31 cellular contexts compared by ENCODE assay signal in the genomic region with DNA sequence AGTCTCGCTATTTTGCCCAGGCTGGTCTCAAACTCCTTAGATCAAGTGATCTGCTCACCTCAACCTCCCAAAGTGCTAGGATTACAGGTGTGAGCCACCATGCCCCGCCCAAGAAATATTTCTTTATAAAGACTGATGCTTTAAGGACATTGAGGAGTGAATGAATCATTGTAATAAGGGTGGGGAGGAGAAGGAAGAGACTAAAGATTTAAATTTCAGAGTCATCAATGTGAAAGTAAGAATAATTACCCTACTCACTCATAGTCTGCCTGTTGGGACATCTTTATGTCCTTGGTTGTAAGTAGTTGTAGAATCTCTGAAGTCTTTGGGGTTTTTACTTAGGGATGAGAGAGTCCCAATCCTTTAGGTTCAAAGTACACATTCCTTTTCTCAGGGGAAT. TPM values are rescaled to one million over a fixed set of nuclear protein-coding genes. Genes with fewer than 3 reads are reported as not detected.
DNase-seq lines count a peak whose midpoint lies in the region; ATAC-seq and TF ChIP-seq lines count a peak whose summit lies in the region.
"Had no signal": no experiment of that assay in that cellular context is flagged by ENCODE, and none has a peak within 500 bp of the region (broad histone marks: within the 10 kb centered on the region; RNA-seq: fewer than 3 reads in every experiment).

No MANE protein-coding gene starts in this region.

- DNase-seq in activated CD4-positive, alpha-beta T cell treated with anti-CD3 and anti-CD28 coated beads for 36 hours = no peak
- DNase-seq in activated CD4-positive, alpha-beta T cell treated with anti-CD3 and anti-CD28 coated beads, Interleukin-2, amount 10 ng/mL, durations not matched to agents 24 days and 14 days = no peak
- DNase-seq in HPDE6-E6E7 (ENCODE audit: extremely low spot score) = peak; percentile 20
- DNase-seq in neural crest cell (ENCODE audit: low read depth, low spot score) = no peak
- DNase-seq in amygdala (lab: John Stamatoyannopoulos, UW) = no peak
- DNase-seq: activated B cell treated with CpG ODN at 0.5 μM for 24 hours; activated CD4-positive, alpha-beta T cell treated with anti-CD3 and anti-CD28 coated beads, Interleukin-2, amount 50 U/mL, for 48 hours; activated CD8-positive, alpha-beta memory T cell treated with anti-CD3 and anti-CD28 coated beads, Interleukin-2, amount 50 U/mL, for 48 hours; activated naive CD4-positive, alpha-beta T cell treated with anti-CD3 and anti-CD28 coated beads, Interleukin-2, amount 10 ng/mL, durations not matched to agents 7 days and 5 days; aorta; CD4-positive, CD25-positive, alpha-beta regulatory T cell; DND-41; glutamatergic neuron; left lung; mesendoderm; NCI-H1048; NCI-H446; NCI-H774; RPMI8226; stimulated activated CD4-positive, alpha-beta T cell treated with anti-CD3 and anti-CD28 coated beads, Interleukin-1b, Interleukin-23, amount 100 ng/mL, for 48 hours; T-cell had no signal

- peaks cover 18% of the 10 kb centered on the region for H3K36me3 Mint-ChIP-seq in activated CD4-positive, alpha-beta T cell treated with anti-CD3 and anti-CD28 coated beads for 36 hours (ENCODE audit: low read depth)
- H3K36me3 Mint-ChIP-seq in activated CD4-positive, alpha-beta T cell treated with anti-CD3 and anti-CD28 coated beads, Interleukin-2, amount 10 ng/mL, durations not matched to agents 24 days and 14 days (ENCODE audit: low read depth) = peaks cover 23% of the 10 kb centered on the region
- H3K36me3 Mint-ChIP-seq in activated T-helper 17 cell treated with anti-CD3 and anti-CD28 coated beads, Interleukin-2, amount 50 U/mL, for 72 hours (ENCODE audit: low read depth) = peaks cover 7% of the 10 kb centered on the region
- H3K36me3 Mint-ChIP-seq in neural crest cell (ENCODE audit: low read depth) = peaks cover 18% of the 10 kb centered on the region

- H3K27ac Mint-ChIP-seq in activated CD4-positive, alpha-beta T cell treated with anti-CD3 and anti-CD28 coated beads for 36 hours = no peak overlapping the region
- no peak overlapping the region for H3K27ac Mint-ChIP-seq in activated CD4-positive, alpha-beta T cell treated with anti-CD3 and anti-CD28 coated beads, Interleukin-2, amount 10 ng/mL, durations not matched to agents 24 days and 14 days
- no peak overlapping the region for H3K27ac Mint-ChIP-seq in activated T-helper 17 cell treated with anti-CD3 and anti-CD28 coated beads, Interleukin-2, amount 50 U/mL, for 72 hours
- H3K27ac Mint-ChIP-seq in neural crest cell (ENCODE audit: unreplicated experiment) = no peak overlapping the region
- H3K27ac Mint-ChIP-seq: activated B cell treated with CpG ODN at 0.5 μM for 24 hours; activated naive CD4-positive, alpha-beta T cell treated with anti-CD3 and anti-CD28 coated beads, Interleukin-2, amount 10 ng/mL, durations not matched to agents 7 days and 5 days; activated T-helper 1 cell treated with anti-CD3 and anti-CD28 coated beads, Interleukin-12 subunit alpha, Interleukin-12 subunit beta, Interleukin-2, Interleukin-4 antibody, amounts not matched to agents 30 ng/mL and 10 ng/mL and 1 ng/mL, durations not matched to agents 14 hours and 24 hours and 36 hours; CD4-positive, CD25-positive, alpha-beta regulatory T cell; stimulated activated naive CD8-positive, alpha-beta T cell treated with anti-CD3 and anti-CD28 coated beads, Interleukin-15, Interleukin-2, amounts not matched to agents 100 ng/mL and 50 ng/mL, for 24 hours; T-cell had no signal

- H3K9me3 Mint-ChIP-seq in activated CD4-positive, alpha-beta T cell treated with anti-CD3 and anti-CD28 coated beads for 36 hours (ENCODE audit: low read depth) = peaks cover 7% of the 10 kb centered on the region
- H3K9me3 Mint-ChIP-seq in activated CD4-positive, alpha-beta T cell treated with anti-CD3 and anti-CD28 coated beads, Interleukin-2, amount 10 ng/mL, durations not matched to agents 24 days and 14 days = peaks cover 9% of the 10 kb centered on the region
- H3K9me3 Mint-ChIP-seq in activated T-helper 17 cell treated with anti-CD3 and anti-CD28 coated beads, Interleukin-2, amount 50 U/mL, for 72 hours = peaks cover 5% of the 10 kb centered on the region
- H3K9me3 Mint-ChIP-seq in neural crest cell = peaks cover 6% of the 10 kb centered on the region
- H3K9me3 Mint-ChIP-seq: stimulated activated naive CD8-positive, alpha-beta T cell treated with anti-CD3 and anti-CD28 coated beads, Interleukin-15, Interleukin-2, amounts not matched to agents 100 ng/mL and 50 ng/mL, for 24 hours had no signal

- peaks cover 76% of the 10 kb centered on the region for H3K4me1 Mint-ChIP-seq in activated CD4-positive, alpha-beta T cell treated with anti-CD3 and anti-CD28 coated beads for 36 hours
- H3K4me1 Mint-ChIP-seq in activated CD4-positive, alpha-beta T cell treated with anti-CD3 and anti-CD28 coated beads, Interleukin-2, amount 10 ng/mL, durations not matched to agents 24 days and 14 days = peaks cover 32% of the 10 kb centered on the region
- H3K4me1 Mint-ChIP-seq in activated T-helper 17 cell treated with anti-CD3 and anti-CD28 coated beads, Interleukin-2, amount 50 U/mL, for 72 hours = peaks cover 35% of the 10 kb centered on the region
- H3K4me1 Mint-ChIP-seq in neural crest cell = peaks cover 51% of the 10 kb centered on the region

- intact Hi-C loops in activated CD4-positive, alpha-beta T cell treated with anti-CD3 and anti-CD28 coated beads for 36 hours (cut with DNase I, micrococcal nuclease) = no loop called here
- intact Hi-C loops in activated CD4-positive, alpha-beta T cell treated with anti-CD3 and anti-CD28 coated beads, Interleukin-2, amount 10 ng/mL, durations not matched to agents 24 days and 14 days (cut with micrococcal nuclease) = no loop called here

- POLR2A ChIA-PET in activated CD4-positive, alpha-beta T cell treated with anti-CD3 and anti-CD28 coated beads for 36 hours (lab: Charles Lee) = no interaction called here

- TF ChIP-seq CTCF in neural crest cell (conservative IDR thresholded peaks at IDR 0.05) = no peak

- no peaks in the 10 kb centered on the region for H3K27me3 Mint-ChIP-seq in activated CD4-positive, alpha-beta T cell treated with anti-CD3 and anti-CD28 coated beads for 36 hours
- no peaks in the 10 kb centered on the region for H3K27me3 Mint-ChIP-seq in activated CD4-positive, alpha-beta T cell treated with anti-CD3 and anti-CD28 coated beads, Interleukin-2, amount 10 ng/mL, durations not matched to agents 24 days and 14 days
- no peaks in the 10 kb centered on the region for H3K27me3 Mint-ChIP-seq in activated T-helper 17 cell treated with anti-CD3 and anti-CD28 coated beads, Interleukin-2, amount 50 U/mL, for 72 hours
- no peaks in the 10 kb centered on the region for H3K27me3 Mint-ChIP-seq in neural crest cell (ENCODE audit: low read depth)
- H3K27me3 Mint-ChIP-seq: activated B cell treated with CpG ODN at 0.5 μM for 24 hours; activated naive CD4-positive, alpha-beta T cell treated with anti-CD3 and anti-CD28 coated beads, Interleukin-2, amount 10 ng/mL, durations not matched to agents 7 days and 5 days; CD4-positive, CD25-positive, alpha-beta regulatory T cell; stimulated activated naive CD8-positive, alpha-beta T cell treated with anti-CD3 and anti-CD28 coated beads, Interleukin-15, Interleukin-2, amounts not matched to agents 100 ng/mL and 50 ng/mL, for 24 hours; T-cell had no signal

- CTCF ChIA-PET in activated CD4-positive, alpha-beta T cell treated with anti-CD3 and anti-CD28 coated beads for 36 hours (lab: Charles Lee) = interaction anchor here (1.0 kb wide), 1 partner anchor 158 kb away, joined by 3 read pairs; no protein-coding TSS in a partner anchor

- H3K4me3 Mint-ChIP-seq in activated CD4-positive, alpha-beta T cell treated with anti-CD3 and anti-CD28 coated beads for 36 hours = no peak overlapping the region
- no peak overlapping the region for H3K4me3 Mint-ChIP-seq in activated CD4-positive, alpha-beta T cell treated with anti-CD3 and anti-CD28 coated beads, Interleukin-2, amount 10 ng/mL, durations not matched to agents 24 days and 14 days
- H3K4me3 Mint-ChIP-seq in activated T-helper 17 cell treated with anti-CD3 and anti-CD28 coated beads, Interleukin-2, amount 50 U/mL, for 72 hours = no peak overlapping the region
- H3K4me3 Mint-ChIP-seq in neural crest cell = peak overlapping the region; percentile 28
- H3K4me3 Mint-ChIP-seq: activated B cell treated with CpG ODN at 0.5 μM for 24 hours; activated naive CD4-positive, alpha-beta T cell treated with anti-CD3 and anti-CD28 coated beads, Interleukin-2, amount 10 ng/mL, durations not matched to agents 7 days and 5 days; activated T-helper 1 cell treated with anti-CD3 and anti-CD28 coated beads, Interleukin-12 subunit alpha, Interleukin-12 subunit beta, Interleukin-2, Interleukin-4 antibody, amounts not matched to agents 30 ng/mL and 10 ng/mL and 1 ng/mL, durations not matched to agents 14 hours and 24 hours and 36 hours; stimulated activated naive CD8-positive, alpha-beta T cell treated with anti-CD3 and anti-CD28 coated beads, Interleukin-15, Interleukin-2, amounts not matched to agents 100 ng/mL and 50 ng/mL, for 24 hours; T-cell had no signal

- peak; percentile 58 for ATAC-seq in activated CD4-positive, alpha-beta T cell treated with anti-CD3 and anti-CD28 coated beads for 36 hours
- ATAC-seq in activated T-helper 17 cell treated with anti-CD3 and anti-CD28 coated beads, Interleukin-2, amount 50 U/mL, for 72 hours (replicated peaks) = peak; percentile 46
- ATAC-seq in HG02970 (IDR thresholded peaks at IDR 0.05; ENCODE audit: low FRiP score, unreplicated experiment) (no peak), HG03520 (IDR thresholded peaks at IDR 0.05; ENCODE audit: unreplicated experiment) (no peak)
- ATAC-seq: left lung, T-cell had no signal

RNA-seq across cellular contexts. Expression of a gene that starts 7.3 kb away (rescaled TPM):
- 10 to 100 TPM; 66.5 to 73.2 TPM for total RNA-seq in activated CD4-positive, alpha-beta T cell treated with anti-CD3 and anti-CD28 coated beads for 36 hours
- total RNA-seq in activated CD4-positive, alpha-beta T cell treated with anti-CD3 and anti-CD28 coated beads, Interleukin-2, amount 10 ng/mL, durations not matched to agents 24 days and 14 days = 86.6 and 91.2 TPM in 2 replicates
- 10 to 100 TPM; 22.5 to 45.3 TPM for total RNA-seq in activated T-helper 17 cell treated with anti-CD3 and anti-CD28 coated beads, Interleukin-2, amount 50 U/mL, for 72 hours
- total RNA-seq in neural crest cell = 256 and 258 TPM in 2 replicates

RNA-seq across cellular contexts. Expression of a gene that starts 10.9 kb away (rescaled TPM):
- under 1 TPM in 1 of 2 experiments, not detected in 1; 0.81 TPM for total RNA-seq in activated CD4-positive, alpha-beta T cell treated with anti-CD3 and anti-CD28 coated beads for 36 hours
- not detected in 2 replicates for total RNA-seq in activated CD4-positive, alpha-beta T cell treated with anti-CD3 and anti-CD28 coated beads, Interleukin-2, amount 10 ng/mL, durations not matched to agents 24 days and 14 days
- total RNA-seq in activated T-helper 17 cell treated with anti-CD3 and anti-CD28 coated beads, Interleukin-2, amount 50 U/mL, for 72 hours = not detected
- total RNA-seq in neural crest cell = not detected in 2 replicates
- total RNA-seq: activated B cell treated with CpG ODN at 0.5 μM for 24 hours; activated T-helper 1 cell treated with anti-CD3 and anti-CD28 coated beads, Interleukin-12 subunit alpha, Interleukin-12 subunit beta, Interleukin-2, Interleukin-4 antibody, amounts not matched to agents 30 ng/mL and 10 ng/mL and 1 ng/mL, durations not matched to agents 14 hours and 24 hours and 36 hours; aorta; cardiac muscle cell; CD4-positive, CD25-positive, alpha-beta regulatory T cell; epithelial cell of proximal tubule; left lung; LHCN-M2; myocyte; SK-MEL-5 had no signal

RNA-seq across cellular contexts. Expression of a gene that starts 53.9 kb away (rescaled TPM):
- not detected for total RNA-seq in activated CD4-positive, alpha-beta T cell treated with anti-CD3 and anti-CD28 coated beads for 36 hours
- not detected in 2 replicates for total RNA-seq in activated CD4-positive, alpha-beta T cell treated with anti-CD3 and anti-CD28 coated beads, Interleukin-2, amount 10 ng/mL, durations not matched to agents 24 days and 14 days
- not detected for total RNA-seq in activated T-helper 17 cell treated with anti-CD3 and anti-CD28 coated beads, Interleukin-2, amount 50 U/mL, for 72 hours
- not detected in 2 replicates for total RNA-seq in neural crest cell
- total RNA-seq: activated B cell treated with CpG ODN at 0.5 μM for 24 hours; activated T-helper 1 cell treated with anti-CD3 and anti-CD28 coated beads, Interleukin-12 subunit alpha, Interleukin-12 subunit beta, Interleukin-2, Interleukin-4 antibody, amounts not matched to agents 30 ng/mL and 10 ng/mL and 1 ng/mL, durations not matched to agents 14 hours and 24 hours and 36 hours; aorta; cardiac muscle cell; CD4-positive, CD25-positive, alpha-beta regulatory T cell; epithelial cell of proximal tubule; left lung; LHCN-M2; myocyte; SK-MEL-5; T-cell had no signal

Comparison
In these comparisons a context has a peak if more than half of its experiments do, and no peak if none do; other contexts are left out.
1. ATAC-seq: peak in activated CD4-positive, alpha-beta T cell treated with anti-CD3 and anti-CD28 coated beads for 36 hours (single experiment) and activated T-helper 17 cell treated with anti-CD3 and anti-CD28 coated beads, Interleukin-2, amount 50 U/mL, for 72 hours (single experiment); none in HG02970 (single experiment) and HG03520 (single experiment).